In genomic region chr18:74203811-74204210, GRCh38 we compare ENCODE assay signal across 13 cellular contexts. TPM values are rescaled to one million over a fixed set of nuclear protein-coding genes. Genes with fewer than 3 reads are reported as not detected.
DNase-seq lines count a peak whose midpoint lies in the region; ATAC-seq, FAIRE-seq and TF ChIP-seq lines count a peak whose summit lies in the region.
"Had no signal": no experiment of that assay in that cellular context is flagged by ENCODE, and none has a peak within 500 bp of the region (broad histone marks: within the 10 kb centered on the region; RNA-seq: fewer than 3 reads in every experiment).

No MANE protein-coding gene starts in this region.

- BruUV-seq in A673 (replicated peaks; lab: Mats Ljungman, UMichigan): no TSS peak

- H3K36me3 ChIP-seq in ovary: no peaks in the 10 kb centered on the region
- no peaks in the 10 kb centered on the region for H3K36me3 ChIP-seq in A673 (ENCODE audit: insufficient read depth, low read length, poor library complexity, severe bottlenecking)

- no peak overlapping the region for H3K4me2 ChIP-seq in A549

- no peaks in the 10 kb centered on the region for H3K27me3 Mint-ChIP-seq in IgD-negative memory B cell

- H3K27ac ChIP-seq in A549: no peak overlapping the region; a peak in 1 of 6 replicates
- peak overlapping the region; percentile 55 to 60 for H3K27ac ChIP-seq in ovary
- no peak overlapping the region for H3K27ac ChIP-seq in A673 (ENCODE audit: low read depth, low read length, poor library complexity, severe bottlenecking)
- H3K27ac ChIP-seq: GM23248 had no signal

- no peak for TF ChIP-seq RAD21 in A549 (conservative IDR thresholded peaks at IDR 0.05 in 1 of 2, IDR thresholded peaks at IDR 0.05 in 1 of 2)

- peaks cover 0 to 3% (median 0%) of the 10 kb centered on the region in 3 donors for H3K4me1 Mint-ChIP-seq in IgD-negative memory B cell

- H3K9me3 ChIP-seq in A549 (no peaks in the 10 kb centered on the region), ovary (no peaks in the 10 kb centered on the region), A673 (ENCODE audit: low read depth, low read length, poor library complexity, severe bottlenecking) (no peaks in the 10 kb centered on the region)

- no peak overlapping the region for H3K4me3 ChIP-seq in A549
- H3K4me3 ChIP-seq in ovary: no peak overlapping the region
- H3K4me3 ChIP-seq in A673 (ENCODE audit: low read depth, low read length, poor library complexity, severe bottlenecking): no peak overlapping the region
- H3K4me3 ChIP-seq: GM23248, K562 had no signal

- ATAC-seq in A549: peak; percentile 9 to 36; a peak in 2 of 6 replicates
- no peak for ATAC-seq in left lobe of liver
- no peak for ATAC-seq in GM18502 (IDR thresholded peaks at IDR 0.05; ENCODE audit: poor library complexity, unreplicated experiment)
- no peak for ATAC-seq in GM19395 (IDR thresholded peaks at IDR 0.05; ENCODE audit: unreplicated experiment)
- ATAC-seq in HG03095 (IDR thresholded peaks at IDR 0.05; ENCODE audit: unreplicated experiment): no peak
- ATAC-seq: K562 had no signal

- H3K27ac Mint-ChIP-seq in IgD-negative memory B cell: peak overlapping the region in 2 of 3 donors; percentile 33 to 43

- POLR2A ChIA-PET in A549 (lab: Yijun Ruan, JAX) (no interaction called here), A673 (lab: Charles Lee; ENCODE audit: low non-redundant PET) (no interaction called here)

- no peak for FAIRE-seq in A549 (lab: Jason Lieb, UNC)
- FAIRE-seq: A204.1, K562 had no signal

- TF ChIP-seq CTCF in A549 (IDR thresholded peaks at IDR 0.05): no peak
- no peak for TF ChIP-seq CTCF in ovary (IDR thresholded peaks at IDR 0.05)
- no peak for TF ChIP-seq CTCF in A673 (conservative IDR thresholded peaks at IDR 0.05; ENCODE audit: low read depth, low read length)

- WGBS in A549 (ENCODE audit: missing lambda C conversion rate): 61% methylated on average over 6 of the region's 7 CpGs
- WGBS in ovary, 3 donors: 6 to 13% (median 11%) methylated on average over 7 of the region's 7 CpGs

- no peaks in the 10 kb centered on the region for H3K27me3 ChIP-seq in ovary
- H3K27me3 ChIP-seq in A673 (replicated peaks; ENCODE audit: insufficient read depth, low read depth, low read length, poor library complexity): no peaks in the 10 kb centered on the region

- no peak overlapping the region for H3K4me3 Mint-ChIP-seq in IgD-negative memory B cell

- H3K36me3 Mint-ChIP-seq in IgD-negative memory B cell: no peaks in the 10 kb centered on the region

- no peak for TF ChIP-seq EP300 in A549 (IDR thresholded peaks at IDR 0.05)
- TF ChIP-seq EP300 in ovary (IDR thresholded peaks at IDR 0.05): no peak

- intact Hi-C loops in ovary (cut with DNase I): loop anchor here in 1 of 4 donors (10.0 kb wide), 1 partner anchor 91 kb away; the partner anchor contains the start of gene CYB5A
- intact Hi-C loops in A673 (cut with micrococcal nuclease; ENCODE audit: unreplicated experiment): no loop called here

- CTCF ChIA-PET in A549 (lab: Yijun Ruan, JAX): interaction anchor here (0.7 kb wide), 1 partner anchor 348 kb away, joined by 3 read pairs; no protein-coding TSS in a partner anchor
- CTCF ChIA-PET in A673 (lab: Charles Lee): interaction anchor here (0.6 kb wide), 1 partner anchor 348 kb away, joined by 3 read pairs; no protein-coding TSS in a partner anchor

- H3K4me1 ChIP-seq in A549 (0 out of 3 replicates have a peak, but pooled peaks cover 4% of the 10 kb centered on the region), ovary (ENCODE audit: insufficient read depth) (peaks cover 10% of the 10 kb centered on the region), A673 (ENCODE audit: insufficient read depth, low read length, poor library complexity, severe bottlenecking) (no peaks in the 10 kb centered on the region)

- DNase-seq in A549 (ENCODE audit: low read depth in 1 of 2, low spot score in 1 of 2) (no peak), left lobe of liver (ENCODE audit: low spot score) (peak; percentile 37), ovary (peak; percentile 64 to 83 (median 75)), A673 (ENCODE audit: low spot score) (no peak)
- DNase-seq: GF-D8, H7 had no signal

- no peaks in the 10 kb centered on the region for H3K9me3 Mint-ChIP-seq in IgD-negative memory B cell

- TF ChIP-seq POLR2A in A549 (IDR thresholded peaks at IDR 0.05; ENCODE audit: low read length) (no peak), ovary (IDR thresholded peaks at IDR 0.05) (no peak)

TF ChIP-seq in A549, 52 proteins besides CTCF, POLR2A, EP300 and RAD21:
- TF ChIP-seq PBX3 (IDR thresholded peaks at IDR 0.05) (no peak), GATA3 (IDR thresholded peaks at IDR 0.05; ENCODE audit: borderline replicate concordance) (no peak), JUN (IDR thresholded peaks at IDR 0.05) (no peak), MAFK (IDR thresholded peaks at IDR 0.05; ENCODE audit: partially characterized antibody) (no peak), RFX5 (IDR thresholded peaks at IDR 0.05) (no peak), HOXB5 (CRISPR knock-in tag; IDR thresholded peaks at IDR 0.05) (no peak), CBX2 (IDR thresholded peaks at IDR 0.05; ENCODE audit: borderline replicate concordance, low read depth) (no peak), SMC3 (IDR thresholded peaks at IDR 0.05) (no peak), HES2 (IDR thresholded peaks at IDR 0.05) (no peak), USF2 (IDR thresholded peaks at IDR 0.05) (no peak), PHF8 (IDR thresholded peaks at IDR 0.05; ENCODE audit: borderline replicate concordance, low read depth) (no peak), ELK1 (IDR thresholded peaks at IDR 0.05; ENCODE audit: low read depth, low read length) (no peak), FOSL2 (IDR thresholded peaks at IDR 0.05) (no peak), FOSL2 (CRISPR knock-in tag; IDR thresholded peaks at IDR 0.05) (no peak), NFE2L2 (conservative IDR thresholded peaks at IDR 0.05; ENCODE audit: low read length) (no peak), MAX (IDR thresholded peaks at IDR 0.05) (no peak)

RNA-seq across cellular contexts. Expression of gene TIMM21, which starts 55.5 kb away (rescaled TPM):
- polyA plus RNA-seq in A549 (2011; rRNA removed): 56.4 and 64.6 TPM in 2 replicates
- 38.8 and 41.7 TPM in 2 replicates for polyA plus RNA-seq in A549 (2012; cell fraction: cytosol; rRNA removed)
- polyA plus RNA-seq in A549 (2012; cell fraction: nucleus; rRNA removed): 15.9 and 24.5 TPM in 2 replicates
- 52.3 to 64.1 TPM (median 61.4 TPM) in 3 replicates for polyA plus RNA-seq in A549 (2017; fragmentation: RNase III; extraction: RNeasy Plus Mini Kit Qiagen cat#74134 plus additional on column Dnase treatment)
- 17.4 and 25.1 TPM in 2 replicates for polyA minus RNA-seq in A549 (2011; rRNA and poly(A)+ RNA removed)
- polyA plus RNA-seq in IgD-negative memory B cell: 17.6 TPM
- 18.2 TPM for total RNA-seq in left lobe of liver
- 10 to 100 TPM; 12.5 to 28.0 (median 22.9) TPM for total RNA-seq in ovary
- polyA plus RNA-seq in ovary: 10 to 100 TPM; 19.1 to 49.8 TPM
- 70.5 and 85.1 TPM in 2 replicates for total RNA-seq in A673 (2021)

RNA-seq across cellular contexts. Expression of gene FBXO15, which starts 56.2 kb away (rescaled TPM):
- polyA plus RNA-seq in A549 (2011; rRNA removed): 1.7 and 2.3 TPM in 2 replicates
- 0.54 and 0.63 TPM in 2 replicates for polyA plus RNA-seq in A549 (2012; cell fraction: cytosol; rRNA removed)
- 0.71 and 1.9 TPM in 2 replicates for polyA plus RNA-seq in A549 (2012; cell fraction: nucleus; rRNA removed)
- polyA plus RNA-seq in A549 (2017; fragmentation: RNase III; extraction: RNeasy Plus Mini Kit Qiagen cat#74134 plus additional on column Dnase treatment): 0.83 to 1.4 TPM (median 1.3 TPM) in 3 replicates
- polyA minus RNA-seq in A549 (2011; rRNA and poly(A)+ RNA removed): 1.5 and 2.3 TPM in 2 replicates
- 0.90 TPM for polyA plus RNA-seq in IgD-negative memory B cell
- total RNA-seq in left lobe of liver: 0.58 TPM
- total RNA-seq in ovary: 10 to 100 TPM in 1 of 7 donors, 1 to 10 TPM in 3, under 1 TPM in 3; 0.40 to 13.6 (median 1.3) TPM
- 1 to 10 TPM in 1 of 2 donors, under 1 TPM in 1; 0.73 to 1.1 TPM for polyA plus RNA-seq in ovary
- total RNA-seq in A673 (2021): 2.4 and 2.5 TPM in 2 replicates

Comparison
In these comparisons a context has a peak if more than half of its experiments do, and no peak if none do; other contexts are left out.
1. ATAC-seq: peak in A549 (2 of 2); none in left lobe of liver (single experiment), GM18502 (single experiment), GM19395 (single experiment) and HG03095 (single experiment).
2. DNase-seq: peak in left lobe of liver (single experiment) and ovary (5 of 5); none in A549 (0 of 2) and A673 (single experiment).
3. H3K27ac ChIP-seq: peak in ovary (2 of 2); none in A549 (0 of 2) and A673 (single experiment).